In genomic region chr19:799076-799881, GRCh38 we compare ENCODE assay signal across 6 cellular contexts. TPM values are rescaled to one million over a fixed set of nuclear protein-coding genes. Genes with fewer than 3 reads are reported as not detected.
A peak's percentile ranks its signal among the peaks of the same experiment; 100 is the strongest.
DNase-seq lines count a peak whose midpoint lies in the region; ATAC-seq and TF ChIP-seq lines count a peak whose summit lies in the region.

No MANE protein-coding gene starts in this region.

- H3K36me3 ChIP-seq in cardiac muscle cell (peaks cover 3% of the 10 kb centered on the region), neuron (ENCODE audit: insufficient read depth, low read length) (peaks cover 45% of the 10 kb centered on the region)

- intact Hi-C loops in Right ventricle myocardium superior (cut with DNase I): no loop called here

- H3K4me1 ChIP-seq in cardiac muscle cell (ENCODE audit: low read depth) (peaks cover 37% of the 10 kb centered on the region), neuron (ENCODE audit: insufficient read depth, low read length) (peaks cover 44% of the 10 kb centered on the region)

- in situ Hi-C loops in T47D (cut with HindIII; ENCODE audit: low pct_unique_long_range_greater_than_20kb, low sequenced_read_pairs): no loop called here

- no peak overlapping the region for H2AFZ ChIP-seq in neuron (ENCODE audit: low read depth, low read length)

- H3K27me3 ChIP-seq in cardiac muscle cell: no peaks in the 10 kb centered on the region
- no peaks in the 10 kb centered on the region for H3K27me3 ChIP-seq in neuron (ENCODE audit: insufficient read depth, low read length)

- peak; percentile 36 for TF ChIP-seq CTCF in cardiac muscle cell (IDR thresholded peaks at IDR 0.05; ENCODE audit: low read depth, low read length)

- no peaks in the 10 kb centered on the region for H3K9me3 ChIP-seq in cardiac muscle cell (ENCODE audit: low read depth)
- no peaks in the 10 kb centered on the region for H3K9me3 ChIP-seq in neuron (ENCODE audit: low read length)

- ATAC-seq in Right ventricle myocardium superior (ENCODE audit: poor library complexity) (no peak), GM21723 (IDR thresholded peaks at IDR 0.05; ENCODE audit: unreplicated experiment) (no peak), HG02678 (IDR thresholded peaks at IDR 0.05; ENCODE audit: unreplicated experiment) (no peak)

- H3K4me3 ChIP-seq in cardiac muscle cell: peak overlapping the region; percentile 97
- peak overlapping the region; percentile 96 for H3K4me3 ChIP-seq in neuron (ENCODE audit: low read length)

- DNase-seq in cardiac muscle cell (ENCODE audit: low read depth in 1 of 2, low spot score in 1 of 2): peak; percentile 59 to 71
- no peak for DNase-seq in Right ventricle myocardium superior
- DNase-seq in T47D (ENCODE audit: low read depth in 1 of 2, low spot score in 1 of 2): peak; percentile 45 to 68

- peak overlapping the region; percentile 99 for H3K27ac ChIP-seq in cardiac muscle cell

RNA-seq across cellular contexts. Expression of gene PTBP1, which starts 2.0 kb away (rescaled TPM):
- total RNA-seq in cardiac muscle cell (92.0 and 92.7 TPM in 2 replicates), Right ventricle myocardium superior (56.0 TPM)
- polyA plus RNA-seq in cardiac muscle cell: 110 and 111 TPM in 2 replicates

RNA-seq across cellular contexts. Expression of gene PLPPR3, which starts 22.5 kb away (rescaled TPM):
- 70.8 and 88.2 TPM in 2 replicates for total RNA-seq in cardiac muscle cell
- 65.7 and 92.9 TPM in 2 replicates for polyA plus RNA-seq in cardiac muscle cell
- total RNA-seq in Right ventricle myocardium superior: not detected

RNA-seq across cellular contexts. Expression of gene AZU1, which starts 28.4 kb away (rescaled TPM):
- total RNA-seq in cardiac muscle cell (1.4 and 5.7 TPM in 2 replicates), Right ventricle myocardium superior (not detected)
- polyA plus RNA-seq in cardiac muscle cell: 1.5 and 5.6 TPM in 2 replicates

RNA-seq across cellular contexts. Expression of gene PRTN3, which starts 41.5 kb away (rescaled TPM):
- total RNA-seq in cardiac muscle cell (0.60 TPM in 1 of 2 replicates, not detected in the other), Right ventricle myocardium superior (not detected)
- polyA plus RNA-seq in cardiac muscle cell: 0.44 and 0.57 TPM in 2 replicates

RNA-seq across cellular contexts. Expression of gene MISP, which starts 48.4 kb away (rescaled TPM):
- total RNA-seq in cardiac muscle cell (0.18 and 1.2 TPM in 2 replicates), Right ventricle myocardium superior (not detected)
- not detected in 2 replicates for polyA plus RNA-seq in cardiac muscle cell

Comparison
In these comparisons a context has a peak if more than half of its experiments do, and no peak if none do; other contexts are left out.
1. RNA of gene PLPPR3, which starts 22.5 kb away (total RNA-seq): 70.8 to 88.2 TPM in cardiac muscle cell; not detected in Right ventricle myocardium superior (single experiment); every median in the first group is over 10 times any median in the second.